ENCODE assay signal across 12 cellular contexts in the genomic region with DNA sequence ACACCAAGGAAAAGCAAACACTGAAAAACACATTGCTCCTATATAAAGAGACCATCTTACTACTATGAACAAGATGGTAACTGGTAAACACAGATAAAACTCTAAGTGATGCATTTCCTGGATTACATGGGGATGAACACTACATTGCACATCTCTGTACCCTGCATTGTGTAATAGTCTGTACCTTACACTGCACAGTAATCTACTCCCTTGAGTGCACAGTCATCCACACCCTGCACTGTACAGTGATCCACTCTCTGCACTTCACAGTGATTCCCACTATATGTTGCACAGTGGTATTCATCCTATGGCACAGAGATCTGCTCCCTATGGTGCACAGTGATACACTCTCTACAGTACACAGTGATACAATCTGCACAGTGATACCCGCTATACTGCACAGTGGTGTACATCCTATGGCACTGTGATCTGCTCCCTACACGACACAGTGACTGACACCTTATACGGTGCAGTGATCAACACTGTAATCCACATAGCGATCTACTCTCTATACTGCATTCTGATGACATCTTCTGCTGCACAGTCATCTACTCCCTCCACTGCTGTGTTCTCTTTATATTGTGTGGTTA.
"Had no signal": no experiment of that assay in that cellular context is flagged by ENCODE, and none has a peak within 500 bp of the region (broad histone marks: within the 10 kb centered on the region; RNA-seq: fewer than 3 reads in every experiment).

No MANE protein-coding gene starts in this region.

- H3K27me3 ChIP-seq: dorsolateral prefrontal cortex, neutrophil, pancreas, SJSA1, testis had no signal

- ATAC-seq: activated CD8-positive, alpha-beta T cell treated with anti-CD3 and anti-CD28 coated beads, Interleukin-2, amount 10 ng/mL, durations not matched to agents 7 days and 5 days; pancreas had no signal

- H3K4me1 ChIP-seq: pancreas, SJSA1, testis had no signal

- H3K36me3 ChIP-seq: neutrophil, pancreas, SJSA1 had no signal

- H3K9me3 ChIP-seq: neutrophil, pancreas, SJSA1, testis had no signal

- H3K4me3 ChIP-seq: dorsolateral prefrontal cortex, lung, pancreas, SJSA1, testis had no signal

- DNase-seq: activated CD4-positive, alpha-beta T cell treated with anti-CD3 and anti-CD28 coated beads, Interleukin-2, amount 10 ng/mL, durations not matched to agents 7 days and 5 days; activated CD8-positive, alpha-beta T cell treated with anti-CD3 and anti-CD28 coated beads, Interleukin-2, amount 10 ng/mL, durations not matched to agents 7 days and 5 days; activated effector memory CD4-positive, alpha-beta T cell treated with anti-CD3 and anti-CD28 coated beads, Interleukin-2, amount 50 U/mL, for 16 hours; activated T-cell treated with anti-CD3 and anti-CD28 coated beads, Interleukin-2, amount 50 U/mL, for 24 hours; dorsolateral prefrontal cortex; pancreas; stimulated activated CD4-positive, alpha-beta T cell treated with anti-CD3 and anti-CD28 coated beads, Interleukin-2, amount 100 ng/mL, for 24 hours; testis had no signal

- H3K27ac ChIP-seq: dorsolateral prefrontal cortex, epithelial cell of prostate, neutrophil, pancreas, SJSA1, testis had no signal
